Comparison of ENCODE assay signal across 8 cellular contexts in genomic region chr11:95924414-95924760, GRCh38. TPM values are rescaled to one million over a fixed set of nuclear protein-coding genes. Genes with fewer than 3 reads are reported as not detected.
DNase-seq lines count a peak whose midpoint lies in the region; ATAC-seq and TF ChIP-seq lines count a peak whose summit lies in the region.

No MANE protein-coding gene starts in this region.

- peak overlapping the region; percentile 90 for H3K18ac ChIP-seq in IMR-90 (ENCODE audit: low read depth, low read length)

- H3K79me1 ChIP-seq in IMR-90 (ENCODE audit: low read depth in 1 of 2, low read length in 2 of 2): peaks cover 14 to 38% of the 10 kb centered on the region in 2 experiments

- H3K9me3 ChIP-seq in IMR-90 (ENCODE audit: control insufficient read depth, insufficient read depth, low read length) (no peaks in the 10 kb centered on the region), iPS-20b (ENCODE audit: insufficient read depth, low read depth, low read length) (no peaks in the 10 kb centered on the region)

- peak overlapping the region; percentile 97 for H2AK5ac ChIP-seq in IMR-90 (ENCODE audit: low read depth, low read length)

- 0 out of 2 replicates have a peak, but pooled peaks cover 1% of the 10 kb centered on the region for H3K4me1 ChIP-seq in IMR-90 (ENCODE audit: control insufficient read depth, insufficient read depth, low read length)
- H3K4me1 ChIP-seq in iPS-20b (ENCODE audit: insufficient read depth, low read length): peaks cover 14% of the 10 kb centered on the region

- peak overlapping the region; percentile 98 for H2BK15ac ChIP-seq in IMR-90 (ENCODE audit: low read depth, low read length)

- peak overlapping the region; percentile 95 to 96 for H3K4me3 Mint-ChIP-seq in stimulated activated naive CD8-positive, alpha-beta T cell treated with anti-CD3 and anti-CD28 coated beads, Interleukin-15, amount 100 ng/mL, for 72 hours

- no CpG with 5 or more reads among the region's 4 CpGs for WGBS in IMR-90 (ENCODE audit: extremely low coverage in 2 of 2, insufficient read length in 1 of 2), 2 experiments

- POLR2A ChIA-PET in IMR-90 (lab: Charles Lee; ENCODE audit: unreplicated experiment): no interaction called here

- H4K5ac ChIP-seq in IMR-90 (ENCODE audit: low read depth, low read length): peak overlapping the region; percentile 86

- TF ChIP-seq POLR2A in IMR-90 (IDR thresholded peaks at IDR 0.05; ENCODE audit: low read depth, low read length): no peak

- H3K56ac ChIP-seq in IMR-90 (ENCODE audit: extremely low read depth, insufficient read depth, low read length): peak overlapping the region; percentile 98

- H3K27ac ChIP-seq in IMR-90 (ENCODE audit: insufficient read depth, low read length): peak overlapping the region; percentile 99
- H3K27ac ChIP-seq in iPS-20b (ENCODE audit: low read length): peak overlapping the region; percentile 99

- no peaks in the 10 kb centered on the region for H3K9me3 Mint-ChIP-seq in stimulated activated naive CD8-positive, alpha-beta T cell treated with anti-CD3 and anti-CD28 coated beads, Interleukin-15, amount 100 ng/mL, for 72 hours

- peak overlapping the region; percentile 97 for H4K91ac ChIP-seq in IMR-90 (ENCODE audit: insufficient read depth, low read depth, low read length)

- H3K27me3 ChIP-seq in IMR-90 (ENCODE audit: control insufficient read depth, insufficient read depth, low read length): no peaks in the 10 kb centered on the region
- H3K27me3 ChIP-seq in iPS-20b (ENCODE audit: insufficient read depth, low read length): no peaks in the 10 kb centered on the region

- H3K14ac ChIP-seq in IMR-90 (replicated peaks; ENCODE audit: low read depth, low read length): peak overlapping the region; percentile 98

- in situ Hi-C loops in IMR-90 (cut with MboI; ENCODE audit: low sequenced_read_pairs): no loop called here

- H4K8ac ChIP-seq in IMR-90 (ENCODE audit: low read depth in 2 of 2, low read length in 2 of 2): peak overlapping the region; percentile 97 to 98

- H3K9me1 ChIP-seq in IMR-90 (ENCODE audit: insufficient read depth, low read length): no peaks in the 10 kb centered on the region

- intact Hi-C loops in IMR-90 (cut with micrococcal nuclease): loop anchor here (1.0 to 10.0 kb wide), 6 partner anchors 47 to 468 kb away; partner anchors contain the start of genes CEP57 and JRKL

- dilution Hi-C loops in IMR-90 (cut with HindIII; ENCODE audit: low sequenced_read_pairs, unreplicated experiment): no loop called here

- peak overlapping the region; percentile 99 for H3K4ac ChIP-seq in IMR-90 (ENCODE audit: low read depth, low read length)

- peak; percentile 49 for DNase-seq in DMS 273 (lab: John Stamatoyannopoulos, UW; ENCODE audit: unreplicated experiment)
- no peak for DNase-seq in DMS 273 treated with DMSO at 0.1 percent for 48 hours (lab: John Stamatoyannopoulos, UW)
- peak; percentile 48 for DNase-seq in IMR-90
- DNase-seq in amniotic epithelial cell (ENCODE audit: low read depth): peak; percentile 63
- no peak for DNase-seq in stimulated activated naive CD8-positive, alpha-beta T cell treated with anti-CD3 and anti-CD28 coated beads, Interleukin-15, amount 100 ng/mL, for 72 hours
- no peak for DNase-seq in iPS-NIHi7 (ENCODE audit: extremely low spot score)
- no peak for DNase-seq in NCI-H2029 (lab: John Stamatoyannopoulos, UW)

- H4K20me1 ChIP-seq in IMR-90 (ENCODE audit: insufficient read depth, low read length): no peaks in the 10 kb centered on the region; the same call in 1 of the 2 replicates

- TSS peak; percentile 95 for BruUV-seq in IMR-90 (replicated peaks; lab: Mats Ljungman, UMichigan)

- H3K4me1 Mint-ChIP-seq in stimulated activated naive CD8-positive, alpha-beta T cell treated with anti-CD3 and anti-CD28 coated beads, Interleukin-15, amount 100 ng/mL, for 72 hours: peaks cover 20% of the 10 kb centered on the region

- H2BK120ac ChIP-seq in IMR-90 (ENCODE audit: low read depth, low read length): peak overlapping the region; percentile 97

- H3K36me3 ChIP-seq in IMR-90 (ENCODE audit: control insufficient read depth, insufficient read depth, low read length): no peaks in the 10 kb centered on the region
- no peaks in the 10 kb centered on the region for H3K36me3 ChIP-seq in iPS-20b (ENCODE audit: insufficient read depth, low read depth, low read length)

- TF ChIP-seq CTCF in IMR-90 (conservative IDR thresholded peaks at IDR 0.05; ENCODE audit: low read depth, low read length): no peak

- H3K4me3 ChIP-seq in IMR-90 (ENCODE audit: insufficient read depth, low read depth, low read length) (peak overlapping the region; percentile 86), iPS-20b (ENCODE audit: low read length) (peak overlapping the region; percentile 91)

- H3K23ac ChIP-seq in IMR-90 (ENCODE audit: low read depth, low read length): peak overlapping the region; percentile 100

- peak overlapping the region; percentile 35 for H2BK20ac ChIP-seq in IMR-90 (ENCODE audit: low read depth, low read length)

- peak overlapping the region; percentile 97 for H2AK9ac ChIP-seq in IMR-90 (replicated peaks; ENCODE audit: low read depth, low read length, poor library complexity)

- peak; percentile 47 for ATAC-seq in IMR-90 (ENCODE audit: low read depth)
- ATAC-seq in stimulated activated naive CD8-positive, alpha-beta T cell treated with anti-CD3 and anti-CD28 coated beads, Interleukin-15, amount 100 ng/mL, for 72 hours: no peak

- peak overlapping the region; percentile 80 for H3K4me2 ChIP-seq in IMR-90 (ENCODE audit: low read depth, low read length)

- H3K9ac ChIP-seq in IMR-90 (ENCODE audit: low read depth, low read length) (peak overlapping the region; percentile 100), iPS-20b (ENCODE audit: low read depth, low read length) (peak overlapping the region; percentile 98)

- CTCF ChIA-PET in IMR-90 (lab: Yijun Ruan, JAX): interaction anchor here (1.5 kb wide), 1 partner anchor 101 kb away, joined by 3 read pairs; no protein-coding TSS in a partner anchor

- H2BK5ac ChIP-seq in IMR-90 (ENCODE audit: low read depth, low read length, poor library complexity, severe bottlenecking): peak overlapping the region; percentile 98

- H3K27me3 Mint-ChIP-seq in stimulated activated naive CD8-positive, alpha-beta T cell treated with anti-CD3 and anti-CD28 coated beads, Interleukin-15, amount 100 ng/mL, for 72 hours: no peaks in the 10 kb centered on the region

- H3K27ac Mint-ChIP-seq in stimulated activated naive CD8-positive, alpha-beta T cell treated with anti-CD3 and anti-CD28 coated beads, Interleukin-15, amount 100 ng/mL, for 72 hours: peak overlapping the region; percentile 98 to 99

- no peak for TF ChIP-seq RAD21 in IMR-90 (IDR thresholded peaks at IDR 0.05; ENCODE audit: low read length)

- H2AFZ ChIP-seq in IMR-90 (replicated peaks; ENCODE audit: low read length, poor library complexity): peak overlapping the region; percentile 98

TF ChIP-seq in IMR-90, 13 proteins besides CTCF, POLR2A, EP300 and RAD21:
- TF ChIP-seq ELK1 (IDR thresholded peaks at IDR 0.05; ENCODE audit: borderline replicate concordance, low read depth, low read length) (no peak), MXI1 (IDR thresholded peaks at IDR 0.05; ENCODE audit: borderline replicate concordance, low read depth, low read length) (no peak), MAZ (IDR thresholded peaks at IDR 0.05; ENCODE audit: borderline replicate concordance, low read depth, low read length) (no peak), CHD1 (IDR thresholded peaks at IDR 0.05; ENCODE audit: low read depth, low read length) (no peak), BHLHE40 (IDR thresholded peaks at IDR 0.05; ENCODE audit: low read depth, low read length) (peak; percentile 22; the same call in 1 of the 2 replicates), NFE2L2 (IDR thresholded peaks at IDR 0.05; ENCODE audit: low read depth, low read length) (no peak), RFX5 (IDR thresholded peaks at IDR 0.05; ENCODE audit: low read depth, low read length) (no peak)
- TF ChIP-seq, protein P1, sequence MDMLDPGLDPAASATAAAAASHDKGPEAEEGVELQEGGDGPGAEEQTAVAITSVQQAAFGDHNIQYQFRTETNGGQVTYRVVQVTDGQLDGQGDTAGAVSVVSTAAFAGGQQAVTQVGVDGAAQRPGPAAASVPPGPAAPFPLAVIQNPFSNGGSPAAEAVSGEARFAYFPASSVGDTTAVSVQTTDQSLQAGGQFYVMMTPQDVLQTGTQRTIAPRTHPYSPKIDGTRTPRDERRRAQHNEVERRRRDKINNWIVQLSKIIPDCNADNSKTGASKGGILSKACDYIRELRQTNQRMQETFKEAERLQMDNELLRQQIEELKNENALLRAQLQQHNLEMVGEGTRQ (IDR thresholded peaks at IDR 0.05; ENCODE audit: low read depth, low read length): no peak

RNA-seq across cellular contexts. Expression of gene MTMR2, which starts 0.5 kb away (rescaled TPM):
- total RNA-seq in IMR-90 (2012; rRNA removed): 30.6 and 36.9 TPM in 2 replicates
- 12.3 and 16.6 TPM in 2 replicates for polyA plus RNA-seq in IMR-90 (2012; rRNA removed)
- 9.7 and 12.1 TPM in 2 replicates for polyA plus RNA-seq in IMR-90 (2012; cell fraction: cytosol; rRNA removed)
- 6.0 and 13.5 TPM in 2 replicates for polyA plus RNA-seq in IMR-90 (2012; cell fraction: nucleus; rRNA removed; ENCODE audit: low replicate concordance)

Comparison
In these comparisons a context has a peak if more than half of its experiments do, and no peak if none do; other contexts are left out.
1. DNase-seq: peak in DMS 273 (single experiment), IMR-90 (single experiment) and amniotic epithelial cell (single experiment); none in DMS 273 treated with DMSO at 0.1 percent for 48 hours (single experiment), stimulated activated naive CD8-positive, alpha-beta T cell treated with anti-CD3 and anti-CD28 coated beads, Interleukin-15, amount 100 ng/mL, for 72 hours (0 of 2), iPS-NIHi7 (single experiment) and NCI-H2029 (single experiment).